ENCODE assay signal across 9 cellular contexts in genomic region chr7:108246227-108246837, GRCh38.
A peak's percentile ranks its signal among the peaks of the same experiment; 100 is the strongest.
DNase-seq lines count a peak whose midpoint lies in the region; ATAC-seq and TF ChIP-seq lines count a peak whose summit lies in the region.
"Had no signal": no experiment of that assay in that cellular context is flagged by ENCODE, and none has a peak within 500 bp of the region (broad histone marks: within the 10 kb centered on the region; RNA-seq: fewer than 3 reads in every experiment).

No MANE protein-coding gene starts in this region.

- peaks cover 2% of the 10 kb centered on the region for H3K4me1 Mint-ChIP-seq in activated CD8-positive, alpha-beta T cell treated with anti-CD3 and anti-CD28 coated beads for 36 hours (ENCODE audit: low read depth)
- no peaks in the 10 kb centered on the region for H3K4me1 Mint-ChIP-seq in activated CD8-positive, alpha-beta T cell treated with anti-CD3 and anti-CD28 coated beads, Interleukin-2, amount 10 ng/mL, durations not matched to agents 7 days and 5 days (ENCODE audit: low read depth)
- H3K4me1 Mint-ChIP-seq in type B pancreatic cell (ENCODE audit: unreplicated experiment), result peaks cover 10% of the 10 kb centered on the region
- H3K4me1 Mint-ChIP-seq: CD4-positive, CD25-positive, alpha-beta regulatory T cell had no signal

- TF ChIP-seq CTCF in activated CD8-positive, alpha-beta T cell treated with anti-CD3 and anti-CD28 coated beads for 36 hours (IDR thresholded peaks at IDR 0.05), result no peak
- no peak for TF ChIP-seq CTCF in type B pancreatic cell (conservative IDR thresholded peaks at IDR 0.05)

- peak; percentile 64 for ATAC-seq in activated CD8-positive, alpha-beta T cell treated with anti-CD3 and anti-CD28 coated beads for 36 hours
- no peak for ATAC-seq in activated CD8-positive, alpha-beta T cell treated with anti-CD3 and anti-CD28 coated beads, Interleukin-2, amount 10 ng/mL, durations not matched to agents 7 days and 5 days
- peak; percentile 81 for ATAC-seq in HG03196 (IDR thresholded peaks at IDR 0.05; ENCODE audit: unreplicated experiment)

- peak; percentile 18 for DNase-seq in activated CD8-positive, alpha-beta T cell treated with anti-CD3 and anti-CD28 coated beads for 36 hours
- no peak for DNase-seq in activated CD8-positive, alpha-beta T cell treated with anti-CD3 and anti-CD28 coated beads, Interleukin-2, amount 10 ng/mL, durations not matched to agents 7 days and 5 days
- peak; percentile 38 for DNase-seq in SK-MEL-5 (ENCODE audit: low read depth, low spot score)
- peak; percentile 97 for DNase-seq in glomerular visceral epithelial cell (ENCODE audit: extremely low spot score)
- DNase-seq in type B pancreatic cell (ENCODE audit: extremely low spot score, unreplicated experiment), result no peak
- no peak for DNase-seq in NCI-H345 (lab: John Stamatoyannopoulos, UW)
- no peak for DNase-seq in mesenteric fat pad (ENCODE audit: low spot score)
- DNase-seq: CD4-positive, CD25-positive, alpha-beta regulatory T cell had no signal

- intact Hi-C loops in activated CD8-positive, alpha-beta T cell treated with anti-CD3 and anti-CD28 coated beads for 36 hours (cut with micrococcal nuclease), result no loop called here

- in situ Hi-C loops in SK-MEL-5 (cut with HindIII; ENCODE audit: low pct_unique_long_range_greater_than_20kb, low sequenced_read_pairs), result no loop called here

- no peaks in the 10 kb centered on the region for H3K36me3 Mint-ChIP-seq in activated CD8-positive, alpha-beta T cell treated with anti-CD3 and anti-CD28 coated beads for 36 hours (ENCODE audit: low read depth)
- H3K36me3 Mint-ChIP-seq in activated CD8-positive, alpha-beta T cell treated with anti-CD3 and anti-CD28 coated beads, Interleukin-2, amount 10 ng/mL, durations not matched to agents 7 days and 5 days (ENCODE audit: low read depth), result no peaks in the 10 kb centered on the region
- H3K36me3 Mint-ChIP-seq in type B pancreatic cell, result no peaks in the 10 kb centered on the region
- H3K36me3 Mint-ChIP-seq: CD4-positive, CD25-positive, alpha-beta regulatory T cell had no signal

- POLR2A ChIA-PET in activated CD8-positive, alpha-beta T cell treated with anti-CD3 and anti-CD28 coated beads for 36 hours (lab: Charles Lee), result interaction anchor here (1.1 to 1.5 kb wide), 2 partner anchors 12 to 163 kb away, joined by 3 to 4 read pairs; no protein-coding TSS in a partner anchor
- POLR2A ChIA-PET in activated CD8-positive, alpha-beta T cell treated with anti-CD3 and anti-CD28 coated beads, Interleukin-2, amount 10 ng/mL, durations not matched to agents 7 days and 5 days (lab: Charles Lee), result no interaction called here

- H3K27me3 Mint-ChIP-seq in activated CD8-positive, alpha-beta T cell treated with anti-CD3 and anti-CD28 coated beads for 36 hours, result no peaks in the 10 kb centered on the region
- peaks cover 2% of the 10 kb centered on the region for H3K27me3 Mint-ChIP-seq in activated CD8-positive, alpha-beta T cell treated with anti-CD3 and anti-CD28 coated beads, Interleukin-2, amount 10 ng/mL, durations not matched to agents 7 days and 5 days (ENCODE audit: low read depth)
- H3K27me3 Mint-ChIP-seq in type B pancreatic cell, result no peaks in the 10 kb centered on the region
- H3K27me3 Mint-ChIP-seq: CD4-positive, CD25-positive, alpha-beta regulatory T cell had no signal

- H3K27ac Mint-ChIP-seq in activated CD8-positive, alpha-beta T cell treated with anti-CD3 and anti-CD28 coated beads for 36 hours, result no peak overlapping the region
- no peak overlapping the region for H3K27ac Mint-ChIP-seq in activated CD8-positive, alpha-beta T cell treated with anti-CD3 and anti-CD28 coated beads, Interleukin-2, amount 10 ng/mL, durations not matched to agents 7 days and 5 days
- H3K27ac Mint-ChIP-seq in type B pancreatic cell, result peak overlapping the region; percentile 74
- H3K27ac Mint-ChIP-seq: CD4-positive, CD25-positive, alpha-beta regulatory T cell had no signal

- CTCF ChIA-PET in activated CD8-positive, alpha-beta T cell treated with anti-CD3 and anti-CD28 coated beads for 36 hours (lab: Charles Lee), result no interaction called here
- CTCF ChIA-PET in activated CD8-positive, alpha-beta T cell treated with anti-CD3 and anti-CD28 coated beads, Interleukin-2, amount 10 ng/mL, durations not matched to agents 7 days and 5 days (lab: Charles Lee), result no interaction called here

- H3K4me3 Mint-ChIP-seq in activated CD8-positive, alpha-beta T cell treated with anti-CD3 and anti-CD28 coated beads for 36 hours, result no peak overlapping the region
- H3K4me3 Mint-ChIP-seq in activated CD8-positive, alpha-beta T cell treated with anti-CD3 and anti-CD28 coated beads, Interleukin-2, amount 10 ng/mL, durations not matched to agents 7 days and 5 days, result no peak overlapping the region
- peak overlapping the region; percentile 2 for H3K4me3 Mint-ChIP-seq in type B pancreatic cell
- H3K4me3 Mint-ChIP-seq: CD4-positive, CD25-positive, alpha-beta regulatory T cell had no signal

- H3K9me3 Mint-ChIP-seq in activated CD8-positive, alpha-beta T cell treated with anti-CD3 and anti-CD28 coated beads for 36 hours, result no peaks in the 10 kb centered on the region
- H3K9me3 Mint-ChIP-seq in activated CD8-positive, alpha-beta T cell treated with anti-CD3 and anti-CD28 coated beads, Interleukin-2, amount 10 ng/mL, durations not matched to agents 7 days and 5 days (ENCODE audit: insufficient read depth), result no peaks in the 10 kb centered on the region
- H3K9me3 Mint-ChIP-seq in type B pancreatic cell, result no peaks in the 10 kb centered on the region

Comparison
In these comparisons a context has a peak if more than half of its experiments do, and no peak if none do; other contexts are left out.
1. DNase-seq: peak in activated CD8-positive, alpha-beta T cell treated with anti-CD3 and anti-CD28 coated beads for 36 hours (single experiment), SK-MEL-5 (single experiment) and glomerular visceral epithelial cell (single experiment); none in activated CD8-positive, alpha-beta T cell treated with anti-CD3 and anti-CD28 coated beads, Interleukin-2, amount 10 ng/mL, durations not matched to agents 7 days and 5 days (single experiment), type B pancreatic cell (single experiment), NCI-H345 (single experiment) and mesenteric fat pad (single experiment).